11 cellular contexts compared by ENCODE assay signal in genomic region chr1:116435806-116436486, GRCh38.
"Had no signal": no experiment of that assay in that cellular context is flagged by ENCODE, and none has a peak within 500 bp of the region (broad histone marks: within the 10 kb centered on the region; RNA-seq: fewer than 3 reads in every experiment).

No MANE protein-coding gene starts in this region.

- DNase-seq: activated CD4-positive, alpha-beta T cell treated with anti-CD3 and anti-CD28 coated beads, Interleukin-2, amount 50 U/mL, for 4 hours; activated naive CD4-positive, alpha-beta T cell treated with Interleukin-2 at 50 U/mL for 16 hours; mammary epithelial cell; pancreas; sigmoid colon; spleen; T-helper 9 cell had no signal

- H3K27ac ChIP-seq: cardiac muscle cell, esophagus muscularis mucosa, pancreas, sigmoid colon, spleen had no signal

- ATAC-seq: activated CD4-positive, CD25-positive, alpha-beta regulatory T cell treated with anti-CD3 and anti-CD28 coated beads, Interleukin-2, amount 50 U/mL, for 24 hours; left lobe of liver; pancreas had no signal

- H3K4me3 ChIP-seq: cardiac muscle cell, esophagus muscularis mucosa, pancreas, sigmoid colon, spleen had no signal

- H3K4me1 ChIP-seq: esophagus muscularis mucosa, pancreas, sigmoid colon, spleen had no signal

- H3K27me3 ChIP-seq: cardiac muscle cell, pancreas, sigmoid colon, spleen had no signal

- H3K36me3 ChIP-seq: cardiac muscle cell, esophagus muscularis mucosa, pancreas, sigmoid colon, spleen had no signal

- H3K9me3 ChIP-seq: pancreas, sigmoid colon, spleen had no signal
